1 cellular context compared by ENCODE assay signal in the genomic region with DNA sequence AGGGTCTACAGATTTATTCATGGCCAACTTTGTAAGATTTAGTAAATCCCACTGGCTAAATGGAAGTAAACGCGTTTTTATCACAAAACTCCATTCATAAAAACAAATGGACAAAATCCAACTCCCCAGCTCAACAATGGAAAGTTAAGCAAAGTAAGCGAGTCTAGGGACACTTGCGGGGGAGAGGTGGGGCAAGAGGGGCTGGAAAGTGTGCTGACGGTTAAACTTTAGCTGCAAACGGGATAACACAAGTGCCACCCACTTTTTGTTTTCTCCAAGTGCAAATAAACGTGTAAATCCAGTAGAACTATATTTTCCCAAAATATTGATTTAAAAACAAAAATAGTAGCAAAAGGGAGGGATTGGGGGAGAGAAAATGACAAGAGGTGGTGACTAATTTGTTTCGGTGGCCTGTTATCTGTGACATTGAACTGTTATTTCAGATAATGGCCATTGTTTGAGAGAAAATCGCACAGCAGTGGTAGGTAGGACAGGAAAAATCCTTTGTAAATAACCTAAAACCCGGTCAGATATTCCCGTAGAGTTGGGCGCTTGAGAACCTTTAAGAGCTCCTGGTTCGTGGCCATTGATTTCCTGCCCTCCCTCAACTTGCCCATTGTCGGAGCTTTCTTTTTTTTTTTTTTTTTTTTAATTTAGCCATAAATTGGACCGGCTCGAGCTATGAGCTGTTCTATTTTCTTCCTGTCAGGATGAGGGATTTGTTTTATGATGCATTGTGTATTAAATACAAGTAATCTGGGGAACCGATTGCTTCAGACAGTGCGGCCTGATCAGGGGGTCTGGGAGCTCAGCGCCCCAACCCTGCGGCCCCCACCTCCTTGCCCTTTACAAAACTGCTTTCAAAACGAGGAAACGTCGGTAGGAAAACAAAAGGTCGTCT.
TF ChIP-seq lines count a peak whose summit lies in the region.

No MANE protein-coding gene starts in this region.

TF ChIP-seq in IMR-90, 13 proteins besides CTCF, POLR2A, EP300 and RAD21:
- no peak for TF ChIP-seq BHLHE40 (IDR thresholded peaks at IDR 0.05; ENCODE audit: low read depth, low read length)
- TF ChIP-seq CEBPB (IDR thresholded peaks at IDR 0.05; ENCODE audit: low read depth, low read length): no peak
